Comparison of ENCODE assay signal across 8 cellular contexts in genomic region chr16:8869212-8869987, GRCh38. TPM values are rescaled to one million over a fixed set of nuclear protein-coding genes. Genes with fewer than 3 reads are reported as not detected.
A peak's percentile ranks its signal among the peaks of the same experiment; 100 is the strongest.
DNase-seq lines count a peak whose midpoint lies in the region; ATAC-seq, FAIRE-seq and TF ChIP-seq lines count a peak whose summit lies in the region.

No MANE protein-coding gene starts in this region.

- CTCF ChIA-PET in H1 (lab: Charles Lee; ENCODE audit: partially characterized antibody) = interaction anchor here (1.1 to 10.5 kb wide), 5 partner anchors 9 to 139 kb away, joined by 4 to 90 read pairs (median 5); partner anchors contain the start of gene LITAFD

- peak overlapping the region; percentile 82 for H2AFZ ChIP-seq in H1 (ENCODE audit: low read length)

- peak; percentile 24; the same call in 2 of the 3 replicates for TF ChIP-seq CTCF in GM12872 (IDR thresholded peaks at IDR 0.05; ENCODE audit: insufficient read depth, low read depth, low read length)
- TF ChIP-seq CTCF in H1 (IDR thresholded peaks at IDR 0.05; ENCODE audit: control extremely low read depth in 1 of 3, insufficient read depth in 1 of 3, low read depth in 1 of 3, low read length in 3 of 3) = peak in 2 of 3 experiments; percentile 5 to 50; a peak in 3 of 4 replicates
- no peak for TF ChIP-seq CTCF in ovary (IDR thresholded peaks at IDR 0.05)

- peaks cover 3 to 18% of the 10 kb centered on the region in 2 experiments for H4K20me1 ChIP-seq in H1 (replicated peaks in 1 of 2; ENCODE audit: control insufficient read depth in 1 of 2, insufficient read depth in 2 of 2, low read length in 2 of 2)

- peaks cover 21% of the 10 kb centered on the region for H3K4me1 ChIP-seq in NT2/D1 (ENCODE audit: insufficient read depth, insufficient read length)
- H3K4me1 ChIP-seq in H1 (replicated peaks in 1 of 4; ENCODE audit: control insufficient read depth in 3 of 4, insufficient read depth in 4 of 4, low read length in 3 of 4) = peaks cover 13 to 20% (median 19%) of the 10 kb centered on the region in 4 experiments
- peaks cover 12% of the 10 kb centered on the region for H3K4me1 ChIP-seq in ovary (ENCODE audit: insufficient read depth)

- no peak overlapping the region for H3K23ac ChIP-seq in H1 (ENCODE audit: insufficient read length)

- peak overlapping the region; percentile 66 for H3K56ac ChIP-seq in H1 (replicated peaks; ENCODE audit: insufficient read length, low read depth, low read length)

- H3K4ac ChIP-seq in H1 (replicated peaks; ENCODE audit: insufficient read length, low read depth, low read length) = no peak overlapping the region

- no peaks in the 10 kb centered on the region for H3K27me3 ChIP-seq in NT2/D1 (ENCODE audit: insufficient read depth, insufficient read length)
- no peaks in the 10 kb centered on the region for H3K27me3 ChIP-seq in H1 (replicated peaks in 1 of 4; ENCODE audit: control insufficient read depth in 3 of 4, extremely low read depth in 1 of 4, insufficient read depth in 3 of 4, low read length in 3 of 4)
- no peaks in the 10 kb centered on the region for H3K27me3 ChIP-seq in ovary

- peaks cover 8% of the 10 kb centered on the region for H3K79me1 ChIP-seq in H1 (ENCODE audit: low read depth, low read length)

- FAIRE-seq in H1 (lab: Jason Lieb, UNC) = no peak

- peak overlapping the region; percentile 27 for H3K4me3 ChIP-seq in NT2/D1 (ENCODE audit: insufficient read length, low read depth)
- H3K4me3 ChIP-seq in H1 (ENCODE audit: extremely low read depth in 1 of 4, insufficient read depth in 2 of 4, low read depth in 3 of 4, low read length in 4 of 4) = peak overlapping the region; percentile 14 to 64 (median 51); a peak in 7 of 8 replicates
- H3K4me3 ChIP-seq in ovary = peak overlapping the region; percentile 81

- TF ChIP-seq EP300 in H1 (IDR thresholded peaks at IDR 0.05; ENCODE audit: borderline replicate concordance in 1 of 2, low read depth in 2 of 2, low read length in 2 of 2) (no peak), ovary (IDR thresholded peaks at IDR 0.05) (no peak)

- H3K36me3 ChIP-seq in NT2/D1 (ENCODE audit: insufficient read depth, insufficient read length, low read length) = peaks cover 6% of the 10 kb centered on the region
- H3K36me3 ChIP-seq in H1 (ENCODE audit: control insufficient read depth in 2 of 4, insufficient read depth in 4 of 4, low read length in 3 of 4) = peaks cover 0 to 7% (median 0%) of the 10 kb centered on the region in 4 experiments; a peak in 2 of 8 replicates
- H3K36me3 ChIP-seq in ovary = no peaks in the 10 kb centered on the region

- H2BK5ac ChIP-seq in H1 (ENCODE audit: low read depth, low read length) = no peak overlapping the region

- peak overlapping the region; percentile 88; the same call in 1 of the 2 replicates for H2BK15ac ChIP-seq in H1 (ENCODE audit: low read length)

- intact Hi-C loops in ovary (cut with DNase I) (loop anchor here in 1 of 4 donors (5.0 kb wide), 1 partner anchor 238 kb away; no protein-coding TSS in a partner anchor), left colon (cut with DNase I, micrococcal nuclease) (loop anchor here in 1 of 2 donors (5.0 kb wide), 1 partner anchor 228 kb away; no protein-coding TSS in a partner anchor)

- H3K18ac ChIP-seq in H1 (ENCODE audit: extremely low read depth, low read length) = no peak overlapping the region; the same call in 1 of the 2 replicates

- H3K23me2 ChIP-seq in H1 (ENCODE audit: low read depth, low read length) = peaks cover 18% of the 10 kb centered on the region

- no peak overlapping the region; the same call in 1 of the 2 replicates for H3K27ac ChIP-seq in H1 (ENCODE audit: low read depth, low read length)
- peak overlapping the region in 1 of 2 donors; percentile 88 for H3K27ac ChIP-seq in ovary

- TF ChIP-seq POLR2A in H1 (IDR thresholded peaks at IDR 0.05; ENCODE audit: control extremely low read depth in 1 of 2, low read depth in 2 of 2, low read length in 2 of 2) (0 out of 3 replicates have a peak, but pooled peaks of 1 of the 2 experiments have one; percentile 23), ovary (IDR thresholded peaks at IDR 0.05) (no peak)

- H4K91ac ChIP-seq in H1 (replicated peaks; ENCODE audit: insufficient read length, low read length) = peak overlapping the region; percentile 84

- peaks cover 13 to 34% of the 10 kb centered on the region in 2 experiments for H3K79me2 ChIP-seq in H1 (ENCODE audit: control insufficient read depth in 1 of 2, insufficient read depth in 2 of 2, low read length in 2 of 2)

- H4K8ac ChIP-seq in H1 (ENCODE audit: extremely low read depth, insufficient read depth, low read length) = peak overlapping the region; percentile 87; the same call in 1 of the 2 replicates

- peak overlapping the region; percentile 85 for H3K9ac ChIP-seq in NT2/D1 (ENCODE audit: insufficient read length, low read depth)
- peak overlapping the region in 3 of 4 experiments; percentile 22 to 50 (median 43); a peak in 5 of 7 replicates for H3K9ac ChIP-seq in H1 (replicated peaks in 1 of 4; ENCODE audit: extremely low read depth in 1 of 4, low read depth in 3 of 4, low read length in 3 of 4)

- no peak overlapping the region for H2BK20ac ChIP-seq in H1 (ENCODE audit: low read length)

- no peak overlapping the region for H4K5ac ChIP-seq in H1 (ENCODE audit: insufficient read length, low read depth, low read length)

- no peak for ATAC-seq in left colon
- ATAC-seq in GM19463 (IDR thresholded peaks at IDR 0.05; ENCODE audit: unreplicated experiment) = no peak

- no peaks in the 10 kb centered on the region for H3K9me3 ChIP-seq in NT2/D1 (ENCODE audit: insufficient read depth, low read length)
- H3K9me3 ChIP-seq in H1 (ENCODE audit: insufficient read depth in 2 of 2, low read depth in 1 of 2, low read length in 1 of 2) = no peaks in the 10 kb centered on the region
- no peaks in the 10 kb centered on the region for H3K9me3 ChIP-seq in ovary

- peak overlapping the region; percentile 66 for H2BK120ac ChIP-seq in H1 (replicated peaks; ENCODE audit: low read depth, low read length)

- peak overlapping the region; percentile 76 to 99 for H3K4me2 ChIP-seq in H1 (ENCODE audit: insufficient read depth in 1 of 2, low read depth in 2 of 2, low read length in 2 of 2)

- no peak overlapping the region for H3K14ac ChIP-seq in H1 (ENCODE audit: insufficient read length)

- POLR2A ChIA-PET in H1 (lab: Charles Lee; ENCODE audit: partially characterized antibody) = interaction anchor here (0.7 to 29.1 kb wide), 11 partner anchors 4 to 503 kb away, joined by 3 to 456 read pairs (median 5); partner anchors contain the start of genes CARHSP1, HAPSTR1 and LITAFD

- peak in 1 of 2 experiments; percentile 20; a peak in 2 of 4 replicates for TF ChIP-seq RAD21 in H1 (IDR thresholded peaks at IDR 0.05 in 1 of 2, conservative IDR thresholded peaks at IDR 0.05 in 1 of 2; ENCODE audit: low read depth in 2 of 2, low read length in 2 of 2)

- no peak for DNase-seq in NT2/D1 (ENCODE audit: low read depth, low spot score)
- no peak for DNase-seq in H1 (ENCODE audit: low read depth in 1 of 2, low spot score in 2 of 2)
- DNase-seq in ovary = peak in 2 of 5 donors; percentile 50 to 51
- DNase-seq in left colon = no peak
- DNase-seq in NCI-H128 (lab: John Stamatoyannopoulos, UW; ENCODE audit: unreplicated experiment) = no peak
- no peak for DNase-seq in hepatic stellate cell (ENCODE audit: low spot score)

- H2BK12ac ChIP-seq in H1 (ENCODE audit: low read depth, low read length) = no peak overlapping the region

- no peak overlapping the region for H2AK5ac ChIP-seq in H1 (ENCODE audit: low read depth, low read length)

- WGBS in H1 (ENCODE audit: extremely low coverage in 1 of 2, insufficient coverage in 1 of 2, insufficient read length in 1 of 2, insufficient replicate concordance in 2 of 2, low coverage in 1 of 2, low lambda C conversion rate in 2 of 2, missing lambda C conversion rate in 1 of 2), 2 experiments = 24% methylated on average over 24 of the region's 37 CpGs; no CpG with 5 or more reads in 1 of the 2 experiments
- 25 to 31% (median 29%) methylated on average over 37 of the region's 37 CpGs for WGBS in ovary, 3 donors

TF ChIP-seq in H1, 55 proteins besides CTCF, POLR2A, EP300 and RAD21:
- TF ChIP-seq RNF2 (IDR thresholded peaks at IDR 0.05; ENCODE audit: borderline replicate concordance, low read depth, low read length, missing control alignments, poor library complexity, severe bottlenecking) (no peak), TBP (IDR thresholded peaks at IDR 0.05; ENCODE audit: low read depth, low read length) (peak; percentile 43; the same call in 1 of the 2 replicates), GABPA (IDR thresholded peaks at IDR 0.05; ENCODE audit: borderline replicate concordance, insufficient read depth, low read length) (peak; percentile 41; the same call in 1 of the 2 replicates)

RNA-seq across cellular contexts. Expression of gene CARHSP1, which starts 0.6 kb away (rescaled TPM):
- 300 and 326 TPM in 2 replicates for total RNA-seq in H1 (2021; fragmentation: NEBNext Ultra II Directional; extraction: Animal tissue kit (Norgen Biotek cat#: 25700))
- polyA plus RNA-seq in H1 (2011; rRNA removed) (292 and 364 TPM in 2 replicates), ovary (100 to 1,000 TPM in 1 of 2 donors, 10 to 100 TPM in 1; 53.2 to 102 TPM)
- 283 TPM for polyA plus RNA-seq in H1 (2011; cell fraction: cytosol; rRNA removed)
- 318 TPM for polyA plus RNA-seq in H1 (2011; cell fraction: nucleus; rRNA removed)
- 259 to 418 TPM (median 380 TPM) in 4 replicates for polyA plus RNA-seq in H1 (2012, experiment 1 of 2)
- 407 TPM for polyA plus RNA-seq in H1 (2012, experiment 2 of 2)
- polyA plus RNA-seq in H1 (2013, experiment 1 of 2) = 117 TPM
- 115 TPM for polyA plus RNA-seq in H1 (2013, experiment 2 of 2)
- 252 and 270 TPM in 2 replicates for polyA minus RNA-seq in H1 (2011; rRNA and poly(A)+ RNA removed)
- polyA minus RNA-seq in H1 (2011; cell fraction: cytosol; rRNA and poly(A)+ RNA removed) = 191 TPM
- 137 TPM for polyA minus RNA-seq in H1 (2011; cell fraction: nucleus; rRNA and poly(A)+ RNA removed)
- total RNA-seq in ovary (10 to 100 TPM; 65.0 to 94.3 (median 81.7) TPM), left colon (10 to 100 TPM; 50.2 to 50.9 TPM)

RNA-seq across cellular contexts. Expression of gene LITAFD, which starts 12.8 kb away (rescaled TPM):
- total RNA-seq in H1 (2021; fragmentation: NEBNext Ultra II Directional; extraction: Animal tissue kit (Norgen Biotek cat#: 25700)) = not detected in 2 replicates
- polyA plus RNA-seq in H1 (2011; rRNA removed) (not detected in 2 replicates), ovary (not detected)
- polyA plus RNA-seq in H1 (2011; cell fraction: cytosol; rRNA removed) = not detected
- not detected for polyA plus RNA-seq in H1 (2011; cell fraction: nucleus; rRNA removed)
- not detected in 4 replicates for polyA plus RNA-seq in H1 (2012, experiment 1 of 2)
- polyA plus RNA-seq in H1 (2012, experiment 2 of 2) = not detected
- polyA plus RNA-seq in H1 (2013, experiment 1 of 2) = not detected
- not detected for polyA plus RNA-seq in H1 (2013, experiment 2 of 2)
- polyA minus RNA-seq in H1 (2011; rRNA and poly(A)+ RNA removed) = not detected in 2 replicates
- polyA minus RNA-seq in H1 (2011; cell fraction: cytosol; rRNA and poly(A)+ RNA removed) = not detected
- not detected for polyA minus RNA-seq in H1 (2011; cell fraction: nucleus; rRNA and poly(A)+ RNA removed)
- total RNA-seq in ovary (not detected), left colon (not detected)

Comparison
In these comparisons a context has a peak if more than half of its experiments do, and no peak if none do; other contexts are left out.
1. CTCF ChIP-seq: peak in GM12872 (single experiment) and H1 (2 of 3); none in ovary (0 of 3).
2. H3K4me3 ChIP-seq: peak in every context shown above with its lines; median percentile 81 in ovary; 51 in H1; 27 in NT2/D1.